Comparison of ENCODE assay signal across 13 cellular contexts in the genomic region with DNA sequence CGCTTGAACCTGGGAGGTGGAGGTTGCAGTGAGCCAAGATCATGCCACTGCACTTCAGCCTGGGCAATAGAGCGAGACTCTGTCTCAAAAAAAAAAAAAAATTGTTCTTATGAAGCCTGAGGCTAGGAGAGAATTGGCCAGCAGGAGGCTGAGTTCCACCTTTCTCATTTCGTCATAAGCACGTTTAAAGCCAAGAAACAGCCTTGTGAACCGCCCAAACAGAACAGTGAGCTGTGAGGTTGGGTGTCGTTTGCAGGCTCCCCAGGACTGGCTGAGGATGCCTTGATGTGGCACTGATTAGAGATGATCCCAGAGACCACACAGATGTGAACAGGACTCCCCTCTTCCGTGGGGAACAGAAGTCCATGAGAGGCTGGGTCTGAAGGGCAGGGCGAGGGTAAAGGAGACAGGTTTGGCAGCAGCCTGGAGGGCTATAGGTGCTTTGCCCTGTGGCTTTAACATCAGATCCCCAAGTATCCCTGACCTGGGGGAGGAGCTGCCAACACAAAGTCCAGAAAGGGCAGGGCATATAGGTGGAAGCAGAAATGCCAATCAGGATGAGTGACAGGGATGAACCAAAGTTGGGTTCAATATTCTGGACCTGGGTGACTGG. TPM values are rescaled to one million over a fixed set of nuclear protein-coding genes. Genes with fewer than 3 reads are reported as not detected.
A peak's percentile ranks its signal among the peaks of the same experiment; 100 is the strongest.
DNase-seq lines count a peak whose midpoint lies in the region; ATAC-seq, FAIRE-seq and TF ChIP-seq lines count a peak whose summit lies in the region.
"Had no signal": no experiment of that assay in that cellular context is flagged by ENCODE, and none has a peak within 500 bp of the region (broad histone marks: within the 10 kb centered on the region; RNA-seq: fewer than 3 reads in every experiment).

No MANE protein-coding gene starts in this region.

- dilution Hi-C loops in mammary epithelial cell (cut with HindIII; ENCODE audit: low sequenced_read_pairs) = no loop called here

- H3K4me3 ChIP-seq in mammary epithelial cell (replicated peaks in 1 of 3; ENCODE audit: insufficient read depth in 1 of 3, low read depth in 2 of 3, low read length in 3 of 3) = no peak overlapping the region
- H3K4me3 ChIP-seq in kidney (ENCODE audit: low read length in 2 of 2) = no peak overlapping the region
- H3K4me3 ChIP-seq: PC-9 had no signal

- peak overlapping the region; percentile 48 for H3K4me3 Mint-ChIP-seq in CD4-positive, alpha-beta T cell
- H3K4me3 Mint-ChIP-seq: nephron had no signal

- peaks cover 2% of the 10 kb centered on the region for H3K79me2 ChIP-seq in mammary epithelial cell (ENCODE audit: insufficient read depth, low read length)

- POLR2A ChIA-PET in CD4-positive, alpha-beta T cell (lab: Charles Lee) = no interaction called here

- peak in 1 of 10 experiments; percentile 19 for DNase-seq in CD4-positive, alpha-beta T cell
- peak; percentile 62 for DNase-seq in HuH-7 (ENCODE audit: low spot score)
- peak; percentile 35 for DNase-seq in mammary epithelial cell
- peak; percentile 8 to 62 for DNase-seq in lung microvascular endothelial cell (ENCODE audit: low read depth in 2 of 2)
- DNase-seq in NCI-H524 treated with DMSO at 0.1 percent for 48 hours (lab: John Stamatoyannopoulos, UW) = no peak
- no peak for DNase-seq in NCI-H1694 (lab: John Stamatoyannopoulos, UW)
- DNase-seq in kidney = no peak
- DNase-seq: activated effector memory CD4-positive, alpha-beta T cell treated with Interleukin-2 at 50 U/mL for 16 hours; NCI-H2171 treated with DMSO at 0.1 percent for 48 hours had no signal

- H3K36me3 ChIP-seq in mammary epithelial cell (ENCODE audit: insufficient read depth, low read length) = peaks cover 9% of the 10 kb centered on the region
- H3K36me3 ChIP-seq in kidney (ENCODE audit: control insufficient read depth in 1 of 2, insufficient read depth in 2 of 2, low read length in 2 of 2) = no peaks in the 10 kb centered on the region

- no peak overlapping the region for H3K4me2 ChIP-seq in mammary epithelial cell (ENCODE audit: insufficient read depth, low read depth, low read length)
- H3K4me2 ChIP-seq: PC-9 had no signal

- intact Hi-C loops in CD4-positive, alpha-beta T cell (cut with DNase I, micrococcal nuclease) = loop anchor here (1.0 kb wide), 2 partner anchors 88 to 131 kb away; no protein-coding TSS in a partner anchor
- intact Hi-C loops in mammary epithelial cell (cut with micrococcal nuclease) (loop anchor here (1.0 kb wide), 1 partner anchor 131 kb away; no protein-coding TSS in a partner anchor), kidney (cut with DNase I) (no loop called here)

- H3K27ac ChIP-seq in CD4-positive, alpha-beta T cell (ENCODE audit: low read depth, low read length) = no peak overlapping the region
- no peak overlapping the region for H3K27ac ChIP-seq in mammary epithelial cell (ENCODE audit: insufficient read depth, low read depth, low read length)
- H3K27ac ChIP-seq in kidney (ENCODE audit: low read depth in 2 of 2, low read length in 2 of 2) = no peak overlapping the region
- H3K27ac ChIP-seq: PC-9, VCaP had no signal

- peak; percentile 62 for ATAC-seq in CD4-positive, alpha-beta T cell (ENCODE audit: poor library complexity)
- ATAC-seq in GM18498 (IDR thresholded peaks at IDR 0.05; ENCODE audit: unreplicated experiment) = no peak

- no peak overlapping the region for H3K9ac ChIP-seq in mammary epithelial cell (ENCODE audit: insufficient read depth, low read length)
- H3K9ac ChIP-seq in kidney (ENCODE audit: low read length in 2 of 2) = no peak overlapping the region

- peaks cover 17% of the 10 kb centered on the region for H3K4me1 Mint-ChIP-seq in CD4-positive, alpha-beta T cell (ENCODE audit: low read depth)

- H3K27me3 Mint-ChIP-seq in CD4-positive, alpha-beta T cell = peaks cover 7% of the 10 kb centered on the region

- in situ Hi-C loops in mammary epithelial cell (cut with MboI; ENCODE audit: low sequenced_read_pairs in 2 of 2) = no loop called here

- H3K36me3 Mint-ChIP-seq in CD4-positive, alpha-beta T cell (ENCODE audit: low read depth) = no peaks in the 10 kb centered on the region

- H3K4me1 ChIP-seq in mammary epithelial cell (ENCODE audit: insufficient read depth, low read length) (no peaks in the 10 kb centered on the region), kidney (ENCODE audit: control insufficient read depth in 1 of 2, insufficient read depth in 1 of 2, low read depth in 1 of 2, low read length in 2 of 2) (no peaks in the 10 kb centered on the region)

- no peaks in the 10 kb centered on the region for H4K20me1 ChIP-seq in mammary epithelial cell (ENCODE audit: insufficient read depth, low read length)

- H2AFZ ChIP-seq in mammary epithelial cell (ENCODE audit: low read depth, low read length) = no peak overlapping the region
- H2AFZ ChIP-seq: PC-9 had no signal

- H3K27me3 ChIP-seq in CD4-positive, alpha-beta T cell (ENCODE audit: control insufficient read depth, insufficient read depth, low read length) = no peaks in the 10 kb centered on the region
- H3K27me3 ChIP-seq in mammary epithelial cell (ENCODE audit: insufficient read depth, low read length) = no peaks in the 10 kb centered on the region

- no peak for FAIRE-seq in kidney (lab: Jason Lieb, UNC)

- no TSS peak for BruUV-seq in mammary epithelial cell (replicated peaks; lab: Mats Ljungman, UMichigan)

- peak; percentile 29 for TF ChIP-seq CTCF in CD4-positive, alpha-beta T cell (IDR thresholded peaks at IDR 0.05)
- TF ChIP-seq CTCF in mammary epithelial cell (conservative IDR thresholded peaks at IDR 0.05 in 1 of 2, IDR thresholded peaks at IDR 0.05 in 1 of 2; ENCODE audit: extremely low read depth in 1 of 2, insufficient read depth in 1 of 2, low read depth in 1 of 2, low read length in 2 of 2) (peak in 1 of 2 donors; percentile 7), kidney (IDR thresholded peaks at IDR 0.05; ENCODE audit: borderline replicate concordance, extremely low read depth, insufficient read depth) (no peak)

- CTCF ChIA-PET in CD4-positive, alpha-beta T cell (lab: Charles Lee) = no interaction called here
- CTCF ChIA-PET in mammary epithelial cell (lab: Charles Lee; ENCODE audit: low non-redundant PET) = no interaction called here

- H3K9me3 Mint-ChIP-seq in CD4-positive, alpha-beta T cell = no peaks in the 10 kb centered on the region
- H3K9me3 Mint-ChIP-seq: nephron had no signal

- no peaks in the 10 kb centered on the region for H3K9me3 ChIP-seq in CD4-positive, alpha-beta T cell (ENCODE audit: control insufficient read depth, low read length)
- H3K9me3 ChIP-seq in mammary epithelial cell (replicated peaks; ENCODE audit: insufficient read depth, low read length) = no peaks in the 10 kb centered on the region
- no peaks in the 10 kb centered on the region for H3K9me3 ChIP-seq in kidney (ENCODE audit: control insufficient read depth in 1 of 2, low read length in 2 of 2)

- WGBS in mammary epithelial cell (ENCODE audit: low coverage, missing lambda C conversion rate) = 81% methylated on average over 7 of the region's 8 CpGs

- no peak overlapping the region for H3K27ac Mint-ChIP-seq in CD4-positive, alpha-beta T cell
- H3K27ac Mint-ChIP-seq: nephron had no signal

RNA-seq across cellular contexts. Expression of a gene that starts 52.9 kb away (rescaled TPM):
- total RNA-seq in CD4-positive, alpha-beta T cell = under 1 TPM; 0.34 to 0.36 TPM
- total RNA-seq in mammary epithelial cell = under 1 TPM in 1 of 2 donors, not detected in 1; 0.33 TPM
- polyA plus RNA-seq in mammary epithelial cell = 0.11 TPM
- polyA minus RNA-seq in mammary epithelial cell = not detected
- 0.20 and 0.22 TPM in 2 replicates for total RNA-seq in lung microvascular endothelial cell
- total RNA-seq in kidney = 45.3 TPM
- polyA plus RNA-seq in kidney (ENCODE audit: insufficient read depth, low read depth, low replicate concordance) = 284 TPM
- total RNA-seq: PC-9 had no signal

Comparison
In these comparisons a context has a peak if more than half of its experiments do, and no peak if none do; other contexts are left out.
1. DNase-seq: peak in HuH-7 (single experiment), mammary epithelial cell (single experiment) and lung microvascular endothelial cell (2 of 2); none in NCI-H524 treated with DMSO at 0.1 percent for 48 hours (single experiment), NCI-H1694 (single experiment) and kidney (single experiment).
2. RNA of a gene that starts 52.9 kb away (total RNA-seq): 45.3 TPM in kidney (single experiment); 0.34 to 0.36 TPM in CD4-positive, alpha-beta T cell, 0.33 TPM in mammary epithelial cell and 0.20 to 0.22 TPM in lung microvascular endothelial cell; every median in the first group is over 10 times any median in the second.